ENCODE assay signal across 1 cellular context in the genomic region with DNA sequence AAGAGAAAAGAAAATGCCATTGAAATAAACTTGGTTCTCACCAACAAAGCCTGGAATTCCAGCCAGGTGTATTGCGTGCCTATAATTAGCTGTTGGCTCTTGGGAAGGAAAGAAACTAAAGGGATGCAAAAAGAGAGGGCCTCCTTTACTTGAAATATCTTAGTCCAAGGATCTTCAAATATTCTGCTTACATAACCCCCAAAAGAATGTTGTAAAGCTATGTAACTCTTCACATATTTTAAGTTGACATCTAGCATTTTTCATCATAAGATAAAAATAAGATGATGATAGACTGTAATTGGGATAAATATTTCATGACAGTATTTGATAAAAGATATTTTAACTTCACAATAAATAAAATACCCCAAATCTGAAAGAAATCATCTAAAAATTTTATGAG.
TF ChIP-seq lines count a peak whose summit lies in the region.

No MANE protein-coding gene starts in this region.

TF ChIP-seq in IMR-90, 13 proteins besides CTCF, POLR2A, EP300 and RAD21:
- TF ChIP-seq FOS (IDR thresholded peaks at IDR 0.05; ENCODE audit: low read depth, low read length) (no peak), MAFK (IDR thresholded peaks at IDR 0.05; ENCODE audit: low read depth, low read length) (no peak), RCOR1 (IDR thresholded peaks at IDR 0.05; ENCODE audit: insufficient replicate concordance, low read length) (no peak), SMC3 (IDR thresholded peaks at IDR 0.05; ENCODE audit: low read depth, low read length) (no peak), MAZ (IDR thresholded peaks at IDR 0.05; ENCODE audit: borderline replicate concordance, low read depth, low read length) (no peak), NFE2L2 (IDR thresholded peaks at IDR 0.05; ENCODE audit: low read depth, low read length) (no peak), BHLHE40 (IDR thresholded peaks at IDR 0.05; ENCODE audit: low read depth, low read length) (no peak), MXI1 (IDR thresholded peaks at IDR 0.05; ENCODE audit: borderline replicate concordance, low read depth, low read length) (no peak), RFX5 (IDR thresholded peaks at IDR 0.05; ENCODE audit: low read depth, low read length) (no peak), CEBPB (IDR thresholded peaks at IDR 0.05; ENCODE audit: low read depth, low read length) (no peak), CHD1 (IDR thresholded peaks at IDR 0.05; ENCODE audit: low read depth, low read length) (no peak)
- TF ChIP-seq, protein P1, sequence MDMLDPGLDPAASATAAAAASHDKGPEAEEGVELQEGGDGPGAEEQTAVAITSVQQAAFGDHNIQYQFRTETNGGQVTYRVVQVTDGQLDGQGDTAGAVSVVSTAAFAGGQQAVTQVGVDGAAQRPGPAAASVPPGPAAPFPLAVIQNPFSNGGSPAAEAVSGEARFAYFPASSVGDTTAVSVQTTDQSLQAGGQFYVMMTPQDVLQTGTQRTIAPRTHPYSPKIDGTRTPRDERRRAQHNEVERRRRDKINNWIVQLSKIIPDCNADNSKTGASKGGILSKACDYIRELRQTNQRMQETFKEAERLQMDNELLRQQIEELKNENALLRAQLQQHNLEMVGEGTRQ (IDR thresholded peaks at IDR 0.05; ENCODE audit: low read depth, low read length), result no peak
- TF ChIP-seq, protein P2, sequence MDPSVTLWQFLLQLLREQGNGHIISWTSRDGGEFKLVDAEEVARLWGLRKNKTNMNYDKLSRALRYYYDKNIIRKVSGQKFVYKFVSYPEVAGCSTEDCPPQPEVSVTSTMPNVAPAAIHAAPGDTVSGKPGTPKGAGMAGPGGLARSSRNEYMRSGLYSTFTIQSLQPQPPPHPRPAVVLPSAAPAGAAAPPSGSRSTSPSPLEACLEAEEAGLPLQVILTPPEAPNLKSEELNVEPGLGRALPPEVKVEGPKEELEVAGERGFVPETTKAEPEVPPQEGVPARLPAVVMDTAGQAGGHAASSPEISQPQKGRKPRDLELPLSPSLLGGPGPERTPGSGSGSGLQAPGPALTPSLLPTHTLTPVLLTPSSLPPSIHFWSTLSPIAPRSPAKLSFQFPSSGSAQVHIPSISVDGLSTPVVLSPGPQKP (IDR thresholded peaks at IDR 0.05; ENCODE audit: borderline replicate concordance, low read depth, low read length), result no peak
TF ChIP-seq in IMR-90: peak in this region for 0.
